Comparison of ENCODE assay signal across 10 cellular contexts in genomic region chr4:1808851-1809753, GRCh38. TPM values are rescaled to one million over a fixed set of nuclear protein-coding genes. Genes with fewer than 3 reads are reported as not detected.
"Had no signal": no experiment of that assay in that cellular context is flagged by ENCODE, and none has a peak within 500 bp of the region (broad histone marks: within the 10 kb centered on the region; RNA-seq: fewer than 3 reads in every experiment).

No MANE protein-coding gene starts in this region.

- H3K27me3 ChIP-seq: body of pancreas, foreskin keratinocyte, hepatocyte, left lung had no signal

- H3K27ac Mint-ChIP-seq: activated B cell treated with CpG ODN at 0.5 μM for 24 hours; activated CD4-positive, alpha-beta memory T cell treated with anti-CD3 and anti-CD28 coated beads, Interleukin-2, amount 10 ng/mL, durations not matched to agents 7 days and 5 days; activated CD8-positive, alpha-beta memory T cell treated with anti-CD3 and anti-CD28 coated beads, Interleukin-2, amount 10 ng/mL, durations not matched to agents 7 days and 5 days; activated T-helper 2 cell treated with anti-CD3 and anti-CD28 coated beads, Interferon-gamma antibody, Interleukin-2, Interleukin-4, amounts not matched to agents 10 μg/mL and 5 μg/mL and 100 μg/mL, durations not matched to agents 14 hours and 24 hours and 36 hours; mesothelial cell of epicardium; natural killer cell treated with Interleukin-12 subunit alpha and Interleukin-12 subunit beta and Interleukin-15 and Interleukin-18, amount 100 ng/mL, for 72 hours had no signal

- H3K27me3 Mint-ChIP-seq: activated B cell treated with CpG ODN at 0.5 μM for 24 hours; activated CD4-positive, alpha-beta memory T cell treated with anti-CD3 and anti-CD28 coated beads, Interleukin-2, amount 10 ng/mL, durations not matched to agents 7 days and 5 days; activated CD8-positive, alpha-beta memory T cell treated with anti-CD3 and anti-CD28 coated beads, Interleukin-2, amount 10 ng/mL, durations not matched to agents 7 days and 5 days; natural killer cell treated with Interleukin-12 subunit alpha and Interleukin-12 subunit beta and Interleukin-15 and Interleukin-18, amount 100 ng/mL, for 72 hours had no signal

- H3K27ac ChIP-seq: foreskin keratinocyte, hepatocyte, left lung had no signal

- H3K4me1 Mint-ChIP-seq: activated B cell treated with CpG ODN at 0.5 μM for 24 hours; activated CD4-positive, alpha-beta memory T cell treated with anti-CD3 and anti-CD28 coated beads, Interleukin-2, amount 10 ng/mL, durations not matched to agents 7 days and 5 days; activated CD8-positive, alpha-beta memory T cell treated with anti-CD3 and anti-CD28 coated beads, Interleukin-2, amount 10 ng/mL, durations not matched to agents 7 days and 5 days; mesothelial cell of epicardium had no signal

- H3K9me3 ChIP-seq: body of pancreas, left lung had no signal

- H3K4me1 ChIP-seq: foreskin keratinocyte, left lung had no signal

- H3K36me3 Mint-ChIP-seq: activated CD8-positive, alpha-beta memory T cell treated with anti-CD3 and anti-CD28 coated beads, Interleukin-2, amount 10 ng/mL, durations not matched to agents 7 days and 5 days; natural killer cell treated with Interleukin-12 subunit alpha and Interleukin-12 subunit beta and Interleukin-15 and Interleukin-18, amount 100 ng/mL, for 72 hours had no signal

- H3K4me3 Mint-ChIP-seq: activated B cell treated with CpG ODN at 0.5 μM for 24 hours; activated CD4-positive, alpha-beta memory T cell treated with anti-CD3 and anti-CD28 coated beads, Interleukin-2, amount 10 ng/mL, durations not matched to agents 7 days and 5 days; activated CD8-positive, alpha-beta memory T cell treated with anti-CD3 and anti-CD28 coated beads, Interleukin-2, amount 10 ng/mL, durations not matched to agents 7 days and 5 days; mesothelial cell of epicardium; natural killer cell treated with Interleukin-12 subunit alpha and Interleukin-12 subunit beta and Interleukin-15 and Interleukin-18, amount 100 ng/mL, for 72 hours had no signal

- H3K9me3 Mint-ChIP-seq: activated B cell treated with CpG ODN at 0.5 μM for 24 hours; activated CD4-positive, alpha-beta memory T cell treated with anti-CD3 and anti-CD28 coated beads, Interleukin-2, amount 10 ng/mL, durations not matched to agents 7 days and 5 days; activated T-helper 2 cell treated with anti-CD3 and anti-CD28 coated beads, Interferon-gamma antibody, Interleukin-2, Interleukin-4, amounts not matched to agents 10 μg/mL and 5 μg/mL and 100 μg/mL, durations not matched to agents 14 hours and 24 hours and 36 hours; mesothelial cell of epicardium; natural killer cell treated with Interleukin-12 subunit alpha and Interleukin-12 subunit beta and Interleukin-15 and Interleukin-18, amount 100 ng/mL, for 72 hours had no signal

- H3K79me2 ChIP-seq: hepatocyte had no signal

- H3K4me2 ChIP-seq: hepatocyte had no signal

- H2AFZ ChIP-seq: hepatocyte had no signal

- H3K4me3 ChIP-seq: body of pancreas, hepatocyte, left lung had no signal

RNA-seq across cellular contexts. Expression of gene FGFR3, which starts 16.0 kb away (rescaled TPM):
- total RNA-seq: natural killer cell treated with Interleukin-12 subunit alpha and Interleukin-12 subunit beta and Interleukin-15 and Interleukin-18, amount 100 ng/mL, for 72 hours had no signal
